ENCODE assay signal across 8 cellular contexts in the genomic region with DNA sequence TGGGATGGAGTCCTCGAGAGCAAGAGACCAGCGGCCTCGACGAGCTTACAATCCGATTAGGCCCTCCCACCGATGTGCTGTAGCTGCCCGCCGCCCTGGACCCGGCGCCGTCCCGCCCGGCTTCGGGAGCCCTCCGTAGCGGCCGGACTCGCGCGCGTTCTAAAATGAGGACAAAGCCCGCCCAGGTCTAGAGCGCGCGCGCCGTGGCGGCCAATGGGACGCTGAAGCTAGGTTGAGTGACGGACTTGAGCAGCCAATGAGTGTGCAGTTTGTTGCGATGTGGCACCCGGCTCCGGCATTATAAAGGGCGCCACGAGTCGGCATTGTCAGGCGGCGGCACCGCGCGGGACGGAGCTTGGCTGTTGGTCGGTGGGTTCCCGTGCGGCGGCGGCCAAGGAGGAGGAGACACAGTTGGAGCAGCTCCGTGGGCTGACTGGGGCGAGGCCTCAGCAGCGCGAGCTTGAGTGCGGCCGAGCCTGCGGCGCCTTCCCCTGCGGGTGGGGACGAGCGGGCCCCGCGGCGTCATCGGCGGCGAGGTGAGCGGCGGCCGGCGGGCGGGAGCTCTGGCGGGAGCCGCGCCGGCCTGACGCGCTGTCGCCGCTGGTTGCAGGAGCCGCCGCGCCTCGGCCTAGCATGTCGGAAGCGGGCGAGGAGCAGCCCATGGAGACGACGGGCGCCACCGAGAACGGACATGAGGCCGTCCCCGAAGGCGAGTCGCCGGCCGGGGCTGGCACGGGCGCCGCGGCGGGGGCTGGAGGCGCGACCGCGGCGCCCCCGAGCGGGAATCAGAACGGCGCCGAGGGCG. TPM values are rescaled to one million over a fixed set of nuclear protein-coding genes. Genes with fewer than 3 reads are reported as not detected.
A peak's percentile ranks its signal among the peaks of the same experiment; 100 is the strongest.
DNase-seq lines count a peak whose midpoint lies in the region; ATAC-seq and TF ChIP-seq lines count a peak whose summit lies in the region.

A gene (plus strand): TSS at position 329 of the 805 bp plus-strand sequence. CDS start 305 bp downstream, at position 634.

- no peak for TF ChIP-seq CTCF in DOHH2 (IDR thresholded peaks at IDR 0.05; ENCODE audit: low read depth, low read length, poor library complexity, severe bottlenecking)
- no peak for TF ChIP-seq CTCF in GM23338 (conservative IDR thresholded peaks at IDR 0.05; ENCODE audit: low read depth in 2 of 2)
- TF ChIP-seq CTCF in fibroblast of mammary gland (conservative IDR thresholded peaks at IDR 0.05; ENCODE audit: control insufficient read depth, insufficient read depth, low read depth, low read length): no peak
- TF ChIP-seq CTCF in natural killer cell (IDR thresholded peaks at IDR 0.05): no peak

- peaks cover 39% of the 10 kb centered on the region for H3K4me1 Mint-ChIP-seq in GM23338
- peaks cover 33% of the 10 kb centered on the region for H3K4me1 Mint-ChIP-seq in activated T-helper 17 cell treated with anti-CD3 and anti-CD28 coated beads, Interleukin-2, amount 50 U/mL, for 72 hours
- H3K4me1 Mint-ChIP-seq in natural killer cell: peaks cover 34 to 35% of the 10 kb centered on the region in 2 donors

- H3K27ac ChIP-seq in DOHH2 (ENCODE audit: low read depth, low read length) (peak within 1 kb of the TSS; percentile 71), GM23338 (ENCODE audit: low read depth) (peak within 1 kb of the TSS; percentile 87)

- H4K20me1 ChIP-seq in DOHH2 (ENCODE audit: control insufficient read depth, insufficient read depth, low read depth, low read length): peaks cover 40% of the 10 kb centered on the region
- H4K20me1 ChIP-seq in GM23338 (replicated peaks; ENCODE audit: insufficient read depth): peaks cover 40% of the 10 kb centered on the region

- H3K4me2 ChIP-seq in DOHH2 (ENCODE audit: low read length): peak within 1 kb of the TSS; percentile 90
- H3K4me2 ChIP-seq in GM23338: peak within 1 kb of the TSS; percentile 99

- H2AFZ ChIP-seq in GM23338: peak within 1 kb of the TSS; percentile 86; the same call in 1 of the 2 replicates

- H3K9me3 Mint-ChIP-seq in GM23338 (peaks cover 8% of the 10 kb centered on the region), natural killer cell (no peaks in the 10 kb centered on the region)
- no peaks in the 10 kb centered on the region for H3K9me3 Mint-ChIP-seq in activated T-helper 17 cell treated with anti-CD3 and anti-CD28 coated beads, Interleukin-2, amount 50 U/mL, for 72 hours

- H3K36me3 ChIP-seq in DOHH2 (ENCODE audit: control insufficient read depth, low read length) (peaks cover 47% of the 10 kb centered on the region), GM23338 (ENCODE audit: insufficient read depth) (peaks cover 40% of the 10 kb centered on the region)

- DNase-seq in GM23338 (ENCODE audit: low spot score) (peak; percentile 98), LHCN-M2 (ENCODE audit: low read depth) (peak; percentile 94), RPMI8226 (peak; percentile 97), fibroblast of mammary gland (ENCODE audit: low read depth) (peak; percentile 96), natural killer cell (peak; percentile 97)
- peak; percentile 91 for DNase-seq in stimulated activated naive CD4-positive, alpha-beta T cell treated with Interleukin-2 at 50 U/mL for 16 hours (lab: John Stamatoyannopoulos, UW)

- H3F3A ChIP-seq in DOHH2 (ENCODE audit: control insufficient read depth, insufficient read depth) (peaks cover 41% of the 10 kb centered on the region), GM23338 (replicated peaks; ENCODE audit: low read depth) (peaks cover 41% of the 10 kb centered on the region)

- H3K27ac Mint-ChIP-seq in GM23338 (peak within 1 kb of the TSS; percentile 100), natural killer cell (peak within 1 kb of the TSS; percentile 97 to 98)
- H3K27ac Mint-ChIP-seq in activated T-helper 17 cell treated with anti-CD3 and anti-CD28 coated beads, Interleukin-2, amount 50 U/mL, for 72 hours: peak within 1 kb of the TSS; percentile 99

- H3K79me2 ChIP-seq in DOHH2 (ENCODE audit: control insufficient read depth, low read length) (peaks cover 65% of the 10 kb centered on the region), GM23338 (replicated peaks; ENCODE audit: insufficient read depth) (peaks cover 56% of the 10 kb centered on the region)

- peaks cover 27% of the 10 kb centered on the region for H3K27me3 Mint-ChIP-seq in GM23338 (ENCODE audit: insufficient read depth, low read depth, poor library complexity)
- no peaks in the 10 kb centered on the region for H3K27me3 Mint-ChIP-seq in activated T-helper 17 cell treated with anti-CD3 and anti-CD28 coated beads, Interleukin-2, amount 50 U/mL, for 72 hours
- H3K27me3 Mint-ChIP-seq in natural killer cell (ENCODE audit: low read depth in 2 of 2): no peaks in the 10 kb centered on the region

- H3K9me3 ChIP-seq in DOHH2 (ENCODE audit: control insufficient read depth, insufficient read depth, low read length): no peaks in the 10 kb centered on the region

- H3K36me3 Mint-ChIP-seq in GM23338 (ENCODE audit: low read depth): peaks cover 46% of the 10 kb centered on the region
- H3K36me3 Mint-ChIP-seq in activated T-helper 17 cell treated with anti-CD3 and anti-CD28 coated beads, Interleukin-2, amount 50 U/mL, for 72 hours (ENCODE audit: low read depth): peaks cover 49% of the 10 kb centered on the region
- no peaks in the 10 kb centered on the region for H3K36me3 Mint-ChIP-seq in natural killer cell

- H3K4me3 Mint-ChIP-seq in GM23338 (peak within 1 kb of the TSS; percentile 98), natural killer cell (peak within 1 kb of the TSS; percentile 100)
- H3K4me3 Mint-ChIP-seq in activated T-helper 17 cell treated with anti-CD3 and anti-CD28 coated beads, Interleukin-2, amount 50 U/mL, for 72 hours: peak within 1 kb of the TSS; percentile 94

- no peaks in the 10 kb centered on the region for H3K9me2 ChIP-seq in DOHH2 (replicated peaks; ENCODE audit: control insufficient read depth, low read length)
- no peaks in the 10 kb centered on the region for H3K9me2 ChIP-seq in GM23338 (ENCODE audit: insufficient read depth)

- peak within 1 kb of the TSS; percentile 90 for H3K4me3 ChIP-seq in DOHH2 (ENCODE audit: low read length)
- peak within 1 kb of the TSS; percentile 100 for H3K4me3 ChIP-seq in GM23338
- H3K4me3 ChIP-seq in fibroblast of mammary gland (ENCODE audit: control insufficient read depth, low read depth, low read length): peak within 1 kb of the TSS; percentile 83

- ATAC-seq in GM23338: peak; percentile 86
- ATAC-seq in activated T-helper 17 cell treated with anti-CD3 and anti-CD28 coated beads, Interleukin-2, amount 50 U/mL, for 72 hours (replicated peaks): peak; percentile 93
- peak; percentile 81 to 95 (median 85) for ATAC-seq in natural killer cell

- H3K27me3 ChIP-seq in DOHH2 (ENCODE audit: control insufficient read depth, low read length) (no peaks in the 10 kb centered on the region), GM23338 (ENCODE audit: insufficient read depth) (no peaks in the 10 kb centered on the region)

- H3K4me1 ChIP-seq in DOHH2 (ENCODE audit: control insufficient read depth, low read length) (peaks cover 26% of the 10 kb centered on the region), GM23338 (ENCODE audit: insufficient read depth) (peaks cover 23% of the 10 kb centered on the region)

- intact Hi-C loops in natural killer cell (cut with micrococcal nuclease): no loop called here

TF ChIP-seq in GM23338, 12 proteins besides CTCF, POLR2A, EP300 and RAD21:
- TF ChIP-seq NANOG (IDR thresholded peaks at IDR 0.05; ENCODE audit: borderline replicate concordance) (no peak), CREB1 (CRISPR knock-in tag; IDR thresholded peaks at IDR 0.05; ENCODE audit: low read depth) (peak; percentile 67), POLR2AphosphoS5 (IDR thresholded peaks at IDR 0.05; ENCODE audit: low read depth) (peak; percentile 100)

RNA-seq across cellular contexts. Expression of the gene that starts here (rescaled TPM):
- 304 and 345 TPM in 2 replicates for total RNA-seq in GM23338 (2014; rRNA removed; shearing (Covaris generic))
- polyA plus RNA-seq in GM23338 (2016; fragmentation: Nextera tagmentation; extraction: Ambion mirVana): 579 and 599 TPM in 2 replicates
- total RNA-seq in LHCN-M2 (2014; rRNA removed) (145 TPM in 2 replicates), natural killer cell (10 to 100 TPM; 77.6 to 98.4 (median 88.4) TPM)
- 188 TPM for polyA plus RNA-seq in LHCN-M2 (2012)
- total RNA-seq in activated T-helper 17 cell treated with anti-CD3 and anti-CD28 coated beads, Interleukin-2, amount 50 U/mL, for 72 hours: 100 to 1,000 TPM; 154 to 390 TPM

Comparison
In these comparisons a context has a peak if more than half of its experiments do, and no peak if none do; other contexts are left out.
1. Peak in every context shown above with its lines: DNase-seq, ATAC-seq, H3K4me3 ChIP-seq and H3K27ac ChIP-seq.